In genomic region chr20:49982346-49983122, GRCh38 we compare ENCODE assay signal across 8 cellular contexts. TPM values are rescaled to one million over a fixed set of nuclear protein-coding genes. Genes with fewer than 3 reads are reported as not detected.
A peak's percentile ranks its signal among the peaks of the same experiment; 100 is the strongest.
DNase-seq lines count a peak whose midpoint lies in the region; ATAC-seq lines count a peak whose summit lies in the region.

SNAI1 (plus strand) TSS chr20:49982980; CDS start chr20:49983060, 80 bp downstream.

- H3K9me3 Mint-ChIP-seq in activated CD4-positive, alpha-beta T cell treated with anti-CD3 and anti-CD28 coated beads for 36 hours (ENCODE audit: low read depth) = no peaks in the 10 kb centered on the region

- peak; percentile 80 for ATAC-seq in GM18909 (IDR thresholded peaks at IDR 0.05; ENCODE audit: poor library complexity, unreplicated experiment)
- peak; percentile 82 for ATAC-seq in HG03280 (IDR thresholded peaks at IDR 0.05; ENCODE audit: unreplicated experiment)
- ATAC-seq in activated CD4-positive, alpha-beta T cell treated with anti-CD3 and anti-CD28 coated beads for 36 hours = peak; percentile 91

- no peaks in the 10 kb centered on the region for H3K36me3 Mint-ChIP-seq in activated CD4-positive, alpha-beta T cell treated with anti-CD3 and anti-CD28 coated beads for 36 hours (ENCODE audit: low read depth)

- H3K27me3 Mint-ChIP-seq in activated CD4-positive, alpha-beta T cell treated with anti-CD3 and anti-CD28 coated beads for 36 hours = peaks cover 7% of the 10 kb centered on the region

- CTCF ChIA-PET in activated CD4-positive, alpha-beta T cell treated with anti-CD3 and anti-CD28 coated beads for 36 hours (lab: Charles Lee) = interaction anchor here (0.7 to 10.6 kb wide), 3 partner anchors 18 to 196 kb away, joined by 3 to 224 read pairs (median 4); no protein-coding TSS in a partner anchor

- peaks cover 15% of the 10 kb centered on the region for H3K4me1 Mint-ChIP-seq in activated CD4-positive, alpha-beta T cell treated with anti-CD3 and anti-CD28 coated beads for 36 hours

- peak within 1 kb of the TSS; percentile 26 for H3K27ac Mint-ChIP-seq in activated CD4-positive, alpha-beta T cell treated with anti-CD3 and anti-CD28 coated beads for 36 hours

- intact Hi-C loops in activated CD4-positive, alpha-beta T cell treated with anti-CD3 and anti-CD28 coated beads for 36 hours (cut with DNase I, micrococcal nuclease) = loop anchor here (1.0 to 10.0 kb wide), 5 partner anchors 46 to 482 kb away; partner anchors contain the start of genes PEDS1 (in 1 of the 2) and RNF114 (in 1 of the 2)

- H3K27ac ChIP-seq in cingulate gyrus (ENCODE audit: low read depth, low read length) = peak within 1 kb of the TSS; percentile 41

- H3K4me3 Mint-ChIP-seq in activated CD4-positive, alpha-beta T cell treated with anti-CD3 and anti-CD28 coated beads for 36 hours = peak within 1 kb of the TSS; percentile 52

- POLR2A ChIA-PET in activated CD4-positive, alpha-beta T cell treated with anti-CD3 and anti-CD28 coated beads for 36 hours (lab: Charles Lee) = interaction anchor here (0.6 kb wide), 1 partner anchor 127 kb away, joined by 3 read pairs; no protein-coding TSS in a partner anchor

- DNase-seq in AG08396 (ENCODE audit: low spot score) (peak; percentile 99), NCI-H446 (lab: John Stamatoyannopoulos, UW) (peak; percentile 74 to 94), left kidney (ENCODE audit: low read depth, low spot score) (peak; percentile 95)
- DNase-seq in activated CD4-positive, alpha-beta T cell treated with anti-CD3 and anti-CD28 coated beads for 36 hours = peak; percentile 89
- DNase-seq in stimulated activated CD4-positive, alpha-beta T cell treated with anti-CD3 and anti-CD28 coated beads, Interleukin-1b, Interleukin-23, amount 100 ng/mL, for 48 hours = peak; percentile 84

RNA-seq across cellular contexts. Expression of gene SNAI1, which starts in this region (rescaled TPM):
- under 1 TPM; 0.25 to 0.34 TPM for total RNA-seq in activated CD4-positive, alpha-beta T cell treated with anti-CD3 and anti-CD28 coated beads for 36 hours

Comparison
In these comparisons a context has a peak if more than half of its experiments do, and no peak if none do; other contexts are left out.
1. Peak in every context shown above with its lines: DNase-seq, ATAC-seq and H3K27ac ChIP-seq.
2. Peak in DNase-seq and ATAC-seq in activated CD4-positive, alpha-beta T cell treated with anti-CD3 and anti-CD28 coated beads for 36 hours; RNA of the gene not detected or under 1 TPM.